Comparison of ENCODE assay signal across 21 cellular contexts in the genomic region with DNA sequence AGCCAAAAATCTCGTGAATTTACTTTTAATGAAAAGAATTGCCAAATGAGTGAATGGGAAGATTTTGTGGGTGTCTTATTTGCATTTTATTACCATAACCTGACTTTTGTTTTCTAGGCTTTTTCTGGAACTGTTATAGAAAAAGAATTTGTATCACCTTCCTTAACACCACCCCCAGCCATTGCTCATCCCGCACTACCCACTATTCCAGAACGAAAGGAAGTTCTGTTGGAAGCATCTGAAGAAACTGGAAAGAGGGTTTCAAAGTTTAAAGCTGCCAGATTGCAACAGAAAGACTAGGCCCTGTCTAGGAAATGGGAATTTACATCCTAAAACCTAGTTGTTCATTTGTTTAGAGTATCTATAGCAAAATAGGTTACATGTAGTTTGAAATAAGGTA.
DNase-seq lines count a peak whose midpoint lies in the region; ATAC-seq and TF ChIP-seq lines count a peak whose summit lies in the region.
"Had no signal": no experiment of that assay in that cellular context is flagged by ENCODE, and none has a peak within 500 bp of the region (broad histone marks: within the 10 kb centered on the region; RNA-seq: fewer than 3 reads in every experiment).

No MANE protein-coding gene starts in this region.

- peaks cover 33% of the 10 kb centered on the region for H3K36me3 Mint-ChIP-seq in activated naive CD4-positive, alpha-beta T cell treated with anti-CD3 and anti-CD28 coated beads, Interleukin-2, amount 10 ng/mL, durations not matched to agents 7 days and 5 days
- H3K36me3 Mint-ChIP-seq in CD8-positive, alpha-beta T cell, result peaks cover 66% of the 10 kb centered on the region
- peaks cover 43% of the 10 kb centered on the region for H3K36me3 Mint-ChIP-seq in T-cell
- H3K36me3 Mint-ChIP-seq in activated CD4-positive, alpha-beta T cell treated with anti-CD3 and anti-CD28 coated beads, Interleukin-2, amount 10 ng/mL, durations not matched to agents 24 days and 14 days (ENCODE audit: low read depth), result peaks cover 45% of the 10 kb centered on the region

- ATAC-seq in CD8-positive, alpha-beta T cell, result no peak
- no peak for ATAC-seq in T-cell (replicated peaks in 1 of 4)
- ATAC-seq: A549, GM12878 had no signal

- no peak overlapping the region for H3K4me3 ChIP-seq in CD8-positive, alpha-beta T cell (ENCODE audit: low read depth, low read length)
- H3K4me3 ChIP-seq in HEK293 (ENCODE audit: low read depth, low read length), result no peak overlapping the region
- H3K4me3 ChIP-seq: A549, BLaER1, GM12878 had no signal

- no peak overlapping the region for H3K4me3 Mint-ChIP-seq in activated naive CD4-positive, alpha-beta T cell treated with anti-CD3 and anti-CD28 coated beads, Interleukin-2, amount 10 ng/mL, durations not matched to agents 7 days and 5 days
- no peak overlapping the region for H3K4me3 Mint-ChIP-seq in CD8-positive, alpha-beta T cell
- H3K4me3 Mint-ChIP-seq in T-cell, result no peak overlapping the region
- H3K4me3 Mint-ChIP-seq in activated CD4-positive, alpha-beta T cell treated with anti-CD3 and anti-CD28 coated beads, Interleukin-2, amount 10 ng/mL, durations not matched to agents 24 days and 14 days, result no peak overlapping the region
- H3K4me3 Mint-ChIP-seq: CD4-positive, CD25-positive, alpha-beta regulatory T cell; CD8-positive, alpha-beta memory T cell had no signal

- H3K4me1 ChIP-seq in CD8-positive, alpha-beta T cell (ENCODE audit: insufficient read depth, low read length), result no peaks in the 10 kb centered on the region
- H3K4me1 ChIP-seq in HEK293 (ENCODE audit: control insufficient read depth, insufficient read depth, low read length), result peaks cover 6% of the 10 kb centered on the region; the same call in 1 of the 2 replicates

- TF ChIP-seq CTCF in CD8-positive, alpha-beta T cell (IDR thresholded peaks at IDR 0.05), result no peak
- TF ChIP-seq CTCF in HEK293 (tag by site-specific recombination; IDR thresholded peaks at IDR 0.05), result no peak

- intact Hi-C loops in CD8-positive, alpha-beta T cell (cut with DNase I, micrococcal nuclease), result no loop called here
- intact Hi-C loops in activated CD4-positive, alpha-beta T cell treated with anti-CD3 and anti-CD28 coated beads, Interleukin-2, amount 10 ng/mL, durations not matched to agents 24 days and 14 days (cut with micrococcal nuclease), result no loop called here

- DNase-seq in activated naive CD4-positive, alpha-beta T cell treated with anti-CD3 and anti-CD28 coated beads, Interleukin-2, amount 10 ng/mL, durations not matched to agents 7 days and 5 days, result no peak
- no peak for DNase-seq in activated naive CD4-positive, alpha-beta T cell treated with anti-CD3 and anti-CD28 coated beads, Interleukin-2, amount 50 U/mL, for 16 hours
- DNase-seq in CD8-positive, alpha-beta T cell, result no peak
- DNase-seq in putamen (ENCODE audit: low spot score) (peak; percentile 5), T-cell (no peak)
- DNase-seq in activated CD4-positive, alpha-beta T cell treated with anti-CD3 and anti-CD28 coated beads, Interleukin-2, amount 10 ng/mL, durations not matched to agents 24 days and 14 days, result no peak
- DNase-seq: 8988T; CD4-positive, CD25-positive, alpha-beta regulatory T cell; CD8-positive, alpha-beta memory T cell; DMS 273 treated with DMSO at 0.1 percent for 48 hours; DMS79; EL; GDM1; GOT3; H7; HCEC 1CT had no signal

- no peaks in the 10 kb centered on the region for H3K27me3 ChIP-seq in CD8-positive, alpha-beta T cell (ENCODE audit: insufficient read depth, low read length)
- H3K27me3 ChIP-seq: BLaER1 had no signal

- H3K4me1 Mint-ChIP-seq in activated naive CD4-positive, alpha-beta T cell treated with anti-CD3 and anti-CD28 coated beads, Interleukin-2, amount 10 ng/mL, durations not matched to agents 7 days and 5 days, result no peaks in the 10 kb centered on the region
- H3K4me1 Mint-ChIP-seq in CD8-positive, alpha-beta T cell (ENCODE audit: low read depth), result no peaks in the 10 kb centered on the region
- peaks cover 0 to 2% (median 0%) of the 10 kb centered on the region in 3 donors for H3K4me1 Mint-ChIP-seq in T-cell
- H3K4me1 Mint-ChIP-seq in activated CD4-positive, alpha-beta T cell treated with anti-CD3 and anti-CD28 coated beads, Interleukin-2, amount 10 ng/mL, durations not matched to agents 24 days and 14 days, result peaks cover 3% of the 10 kb centered on the region

- no peaks in the 10 kb centered on the region for H3K9me3 ChIP-seq in CD8-positive, alpha-beta T cell (ENCODE audit: low read length)
- H3K9me3 ChIP-seq in HEK293 (ENCODE audit: control insufficient read depth, insufficient read depth, low read depth, low read length), result no peaks in the 10 kb centered on the region
- H3K9me3 ChIP-seq: A549, BLaER1 had no signal

- no peak overlapping the region for H3K27ac ChIP-seq in CD8-positive, alpha-beta T cell (ENCODE audit: low read depth, low read length)
- no peak overlapping the region for H3K27ac ChIP-seq in HEK293 (ENCODE audit: extremely low read depth, low read depth, low read length)
- H3K27ac ChIP-seq: A549, BLaER1, C4-2B had no signal

- POLR2A ChIA-PET in CD8-positive, alpha-beta T cell (lab: Charles Lee), result no interaction called here
- POLR2A ChIA-PET in HEK293 (lab: Yijun Ruan, JAX), result no interaction called here
- POLR2A ChIA-PET in T-cell (lab: Charles Lee), result no interaction called here

- peak overlapping the region; percentile 58 for H3K27ac Mint-ChIP-seq in activated naive CD4-positive, alpha-beta T cell treated with anti-CD3 and anti-CD28 coated beads, Interleukin-2, amount 10 ng/mL, durations not matched to agents 7 days and 5 days
- peak overlapping the region; percentile 35 for H3K27ac Mint-ChIP-seq in CD8-positive, alpha-beta T cell
- H3K27ac Mint-ChIP-seq in T-cell, result peak overlapping the region in 1 of 2 donors; percentile 36
- no peak overlapping the region for H3K27ac Mint-ChIP-seq in activated CD4-positive, alpha-beta T cell treated with anti-CD3 and anti-CD28 coated beads, Interleukin-2, amount 10 ng/mL, durations not matched to agents 24 days and 14 days
- H3K27ac Mint-ChIP-seq: CD4-positive, CD25-positive, alpha-beta regulatory T cell had no signal

- no peaks in the 10 kb centered on the region for H3K9me3 Mint-ChIP-seq in activated naive CD4-positive, alpha-beta T cell treated with anti-CD3 and anti-CD28 coated beads, Interleukin-2, amount 10 ng/mL, durations not matched to agents 7 days and 5 days
- H3K9me3 Mint-ChIP-seq in CD8-positive, alpha-beta T cell, result no peaks in the 10 kb centered on the region
- no peaks in the 10 kb centered on the region for H3K9me3 Mint-ChIP-seq in T-cell
- H3K9me3 Mint-ChIP-seq in activated CD4-positive, alpha-beta T cell treated with anti-CD3 and anti-CD28 coated beads, Interleukin-2, amount 10 ng/mL, durations not matched to agents 24 days and 14 days, result no peaks in the 10 kb centered on the region
- H3K9me3 Mint-ChIP-seq: CD8-positive, alpha-beta memory T cell had no signal

- H3K27me3 Mint-ChIP-seq in activated naive CD4-positive, alpha-beta T cell treated with anti-CD3 and anti-CD28 coated beads, Interleukin-2, amount 10 ng/mL, durations not matched to agents 7 days and 5 days, result no peaks in the 10 kb centered on the region
- H3K27me3 Mint-ChIP-seq in CD8-positive, alpha-beta T cell (ENCODE audit: low read depth), result no peaks in the 10 kb centered on the region
- no peaks in the 10 kb centered on the region for H3K27me3 Mint-ChIP-seq in T-cell
- H3K27me3 Mint-ChIP-seq in activated CD4-positive, alpha-beta T cell treated with anti-CD3 and anti-CD28 coated beads, Interleukin-2, amount 10 ng/mL, durations not matched to agents 24 days and 14 days, result no peaks in the 10 kb centered on the region
- H3K27me3 Mint-ChIP-seq: CD4-positive, CD25-positive, alpha-beta regulatory T cell; CD8-positive, alpha-beta memory T cell had no signal

- peaks cover 10% of the 10 kb centered on the region for H3K36me3 ChIP-seq in CD8-positive, alpha-beta T cell (ENCODE audit: insufficient read depth, low read length)
- peaks cover 42 to 86% of the 10 kb centered on the region in 2 experiments for H3K36me3 ChIP-seq in HEK293 (ENCODE audit: control insufficient read depth in 2 of 2, insufficient read depth in 1 of 2, low read length in 2 of 2)

- CTCF ChIA-PET in activated naive CD4-positive, alpha-beta T cell treated with anti-CD3 and anti-CD28 coated beads, Interleukin-2, amount 10 ng/mL, durations not matched to agents 7 days and 5 days (lab: Charles Lee), result no interaction called here
- CTCF ChIA-PET in CD8-positive, alpha-beta T cell (lab: Charles Lee), result no interaction called here
- CTCF ChIA-PET in HEK293 (lab: Yijun Ruan, JAX), result interaction anchor here (0.7 to 2.3 kb wide), 3 partner anchors 16 to 48 kb away, joined by 3 to 6 read pairs (median 3); no protein-coding TSS in a partner anchor
- CTCF ChIA-PET in T-cell (lab: Charles Lee), result interaction anchor here in 1 of 2 donors (0.7 kb wide), 1 partner anchor 14 kb away, joined by 3 read pairs; no protein-coding TSS in a partner anchor

TF ChIP-seq in HEK293, 187 proteins besides CTCF, POLR2A, EP300 and RAD21:
- TF ChIP-seq ZNF600 (tag by site-specific recombination; IDR thresholded peaks at IDR 0.05) (peak; percentile 90), ZNF23 (tag by site-specific recombination; IDR thresholded peaks at IDR 0.05; ENCODE audit: borderline replicate concordance) (no peak), ZNF366 (tag by site-specific recombination; conservative IDR thresholded peaks at IDR 0.05) (no peak)
